ENCODE assay signal across 9 cellular contexts in the genomic region with DNA sequence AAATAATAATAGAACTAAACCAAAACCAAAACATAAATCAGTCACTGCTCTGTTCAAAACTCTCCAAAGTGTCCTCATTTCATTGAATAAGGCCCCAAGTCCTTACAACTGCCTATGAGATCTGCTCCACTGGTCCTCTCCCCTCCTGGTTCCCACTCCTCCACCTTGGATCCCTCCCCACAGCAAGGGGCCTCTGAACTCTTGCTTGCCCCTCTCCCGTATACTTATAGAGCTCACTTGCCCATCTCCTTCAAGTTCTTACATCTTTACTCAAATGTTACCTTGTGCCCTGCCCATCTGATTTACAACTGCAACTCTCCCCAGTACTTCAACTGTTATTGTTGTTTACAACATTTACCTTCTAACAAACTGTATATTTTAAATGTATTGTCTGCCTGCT. TPM values are rescaled to one million over a fixed set of nuclear protein-coding genes. Genes with fewer than 3 reads are reported as not detected.
DNase-seq lines count a peak whose midpoint lies in the region; ATAC-seq, FAIRE-seq and TF ChIP-seq lines count a peak whose summit lies in the region.
"Had no signal": no experiment of that assay in that cellular context is flagged by ENCODE, and none has a peak within 500 bp of the region (broad histone marks: within the 10 kb centered on the region; RNA-seq: fewer than 3 reads in every experiment).

No MANE protein-coding gene starts in this region.

- no peak overlapping the region for H4K8ac ChIP-seq in mesendoderm (ENCODE audit: low read depth, low read length)

- no peak overlapping the region for H3K4ac ChIP-seq in mesendoderm (ENCODE audit: low read depth, low read length)

- no peak overlapping the region for H3K18ac ChIP-seq in mesendoderm (ENCODE audit: low read length)

- peaks cover 8% of the 10 kb centered on the region for H3K36me3 ChIP-seq in right atrium auricular region
- H3K36me3 ChIP-seq in K562 (ENCODE audit: control insufficient read depth, insufficient read depth, low read length) = peaks cover 48% of the 10 kb centered on the region
- H3K36me3 ChIP-seq in mesendoderm (ENCODE audit: control insufficient read depth, insufficient read depth, low read length) = peaks cover 2% of the 10 kb centered on the region

- TF ChIP-seq CTCF in right atrium auricular region (IDR thresholded peaks at IDR 0.05) (no peak), K562 (IDR thresholded peaks at IDR 0.05 in 2 of 3, conservative IDR thresholded peaks at IDR 0.05 in 1 of 3; ENCODE audit: insufficient read depth in 2 of 3, low read depth in 1 of 3, low read length in 3 of 3) (no peak)

- no peak for TF ChIP-seq RAD21 in K562 (CRISPR knock-in tag; conservative IDR thresholded peaks at IDR 0.05 in 1 of 2, IDR thresholded peaks at IDR 0.05 in 1 of 2)

- H4K5ac ChIP-seq in mesendoderm (ENCODE audit: low read length) = no peak overlapping the region

- peak overlapping the region; percentile 90 to 94 for H3K27ac ChIP-seq in right atrium auricular region
- H3K27ac ChIP-seq in K562 (ENCODE audit: extremely low read depth, low read depth, low read length) = peak overlapping the region; percentile 88
- H3K27ac ChIP-seq in mesendoderm (ENCODE audit: low read depth, low read length) = no peak overlapping the region

- peaks cover 24% of the 10 kb centered on the region for H3K79me1 ChIP-seq in mesendoderm (ENCODE audit: low read length)

- intact Hi-C loops in left cardiac atrium (cut with DNase I) = loop anchor here (5.0 kb wide), 2 partner anchors 40 to 45 kb away; a partner anchor contains a TSS
- intact Hi-C loops in K562 (cut with micrococcal nuclease) = no loop called here

- H3K9me3 ChIP-seq in right atrium auricular region (peaks cover 0 to 8% of the 10 kb centered on the region in 2 donors), K562 (replicated peaks; ENCODE audit: control insufficient read depth, insufficient read depth, low read depth, low read length) (no peaks in the 10 kb centered on the region)

- peaks cover 4% of the 10 kb centered on the region for H3K9me1 ChIP-seq in K562 (ENCODE audit: control insufficient read depth, insufficient read depth, low read length)

- no TSS peak for BruUV-seq in K562 (replicated peaks; lab: Mats Ljungman, UMichigan)

- peak overlapping the region; percentile 64 to 73 for H3K4me3 ChIP-seq in right atrium auricular region
- peak overlapping the region; percentile 93 for H3K4me3 ChIP-seq in K562
- peak overlapping the region; percentile 84 for H3K4me3 ChIP-seq in mesendoderm (ENCODE audit: low read length)

- H4K20me1 ChIP-seq in K562 (replicated peaks; ENCODE audit: control insufficient read depth, insufficient read depth, low read length) = peaks cover under 1% of the 10 kb centered on the region; the same call in 1 of the 2 replicates

- no peak overlapping the region for H3K23ac ChIP-seq in mesendoderm (ENCODE audit: low read length)

- 0% methylated on average over 1 of the region's 1 CpG for WGBS in K562 (ENCODE audit: insufficient coverage, low coverage, missing lambda C conversion rate)
- WGBS in mesendoderm (ENCODE audit: extremely low coverage, insufficient coverage, low lambda C conversion rate) = no CpG with 5 or more reads among the region's 1 CpG

- 0 out of 2 replicates have a peak overlapping the region, but pooled peaks have one; percentile 82 for H2AFZ ChIP-seq in K562 (ENCODE audit: low read depth, low read length)

- H3K56ac ChIP-seq in mesendoderm (ENCODE audit: low read length) = peak overlapping the region; percentile 97

- ATAC-seq in left cardiac atrium = no peak
- no peak for ATAC-seq in K562
- ATAC-seq in HG02678 (IDR thresholded peaks at IDR 0.05; ENCODE audit: unreplicated experiment) = no peak
- no peak for ATAC-seq in HG03457 (IDR thresholded peaks at IDR 0.05; ENCODE audit: unreplicated experiment)

- H2BK5ac ChIP-seq in mesendoderm (ENCODE audit: low read length) = no peak overlapping the region

- H3K4me2 ChIP-seq in K562 (ENCODE audit: insufficient read depth, low read length) = peak overlapping the region; percentile 91
- peak overlapping the region; percentile 64 for H3K4me2 ChIP-seq in mesendoderm (ENCODE audit: low read length)

- no peak overlapping the region for H2BK15ac ChIP-seq in mesendoderm (replicated peaks; ENCODE audit: low read depth)

- H2BK120ac ChIP-seq in mesendoderm (ENCODE audit: low read depth, low read length) = no peak overlapping the region

- CTCF ChIA-PET in K562 (lab: Yijun Ruan, JAX; ENCODE audit: low intra/inter-chr PET ratio) = no interaction called here

- H3K27me3 ChIP-seq in right atrium auricular region (no peaks in the 10 kb centered on the region), K562 (ENCODE audit: control insufficient read depth in 2 of 2, insufficient read depth in 2 of 2, low read length in 2 of 2) (no peaks in the 10 kb centered on the region), mesendoderm (ENCODE audit: insufficient read depth, low read length, poor library complexity) (no peaks in the 10 kb centered on the region)

- no peak for FAIRE-seq in K562 (lab: Jason Lieb, UNC)

- TF ChIP-seq EP300 in K562 (IDR thresholded peaks at IDR 0.05; ENCODE audit: low read length) = no peak

- DNase-seq in right atrium auricular region (ENCODE audit: low spot score) (no peak), left cardiac atrium (no peak), K562 (ENCODE audit: extremely low read depth in 1 of 4, low spot score in 3 of 4) (no peak), mesendoderm (no peak), NCI-H1694 treated with DMSO at 0.1 percent for 48 hours (lab: John Stamatoyannopoulos, UW) (no peak), NCI-H2196 (lab: John Stamatoyannopoulos, UW; ENCODE audit: unreplicated experiment) (no peak)
- DNase-seq: RPMI8226 had no signal

- in situ Hi-C loops in K562 (cut with MboI) = no loop called here

- POLR2A ChIA-PET in K562 (lab: Yijun Ruan, JAX) = interaction anchor here (0.7 to 3.4 kb wide), 9 partner anchors 8 to 96 kb away, joined by 3 to 12 read pairs (median 5); no protein-coding TSS in a partner anchor

- no peak for TF ChIP-seq POLR2A in K562 (conservative IDR thresholded peaks at IDR 0.05)

- H3K4me1 ChIP-seq in right atrium auricular region = peaks cover 0 to 43% of the 10 kb centered on the region in 2 donors
- H3K4me1 ChIP-seq in K562 (replicated peaks in 1 of 2; ENCODE audit: control insufficient read depth in 2 of 2, insufficient read depth in 2 of 2, low read length in 2 of 2) = peaks cover 14 to 26% of the 10 kb centered on the region in 2 experiments; a peak in 4 of 5 replicates
- no peaks in the 10 kb centered on the region for H3K4me1 ChIP-seq in mesendoderm (ENCODE audit: control insufficient read depth, low read depth, low read length)

- H2AK5ac ChIP-seq in mesendoderm (ENCODE audit: low read length) = peak overlapping the region; percentile 6

- H3K79me2 ChIP-seq in K562 (ENCODE audit: control insufficient read depth, insufficient read depth, low read length) (peaks cover 48% of the 10 kb centered on the region), mesendoderm (ENCODE audit: control insufficient read depth, insufficient read depth, low read length) (peaks cover 20% of the 10 kb centered on the region)

- H3K9ac ChIP-seq in K562 (ENCODE audit: insufficient read depth in 1 of 2, low read depth in 2 of 2, low read length in 2 of 2) (peak overlapping the region; percentile 85 to 90), mesendoderm (ENCODE audit: low read length) (peak overlapping the region; percentile 77)

RNA-seq across cellular contexts. Expression of a gene that starts 0.8 kb away (rescaled TPM):
- total RNA-seq in right atrium auricular region (10 to 100 TPM; 71.4 to 76.5 TPM), left cardiac atrium (10 to 100 TPM; 95.8 to 98.9 TPM), K562 (2014; rRNA removed) (225 and 257 TPM in 2 replicates), K562 (2014; rRNA removed; fragmentation: Illumina TruSeq; extraction: Trizol) (84.6 and 112 TPM in 2 replicates), K562 (2015; rRNA removed; fragmentation: Illumina TruSeq; extraction: Trizol) (148 and 153 TPM in 2 replicates), K562 (2021) (259 and 267 TPM in 2 replicates)
- total RNA-seq in K562 (2011; cell fraction: chromatin; rRNA removed; ENCODE audit: low replicate concordance) = 221 and 485 TPM in 2 replicates
- total RNA-seq in K562 (2011; cell fraction: nucleolus; rRNA removed) = 288 and 305 TPM in 2 replicates
- total RNA-seq in K562 (2011; cell fraction: nucleoplasm; rRNA removed) = 283 and 288 TPM in 2 replicates
- polyA plus RNA-seq in K562 (2011; rRNA removed) (255 and 293 TPM in 2 replicates), K562 (2014; fragmentation: Illumina TruSeq; extraction: Trizol) (230 and 249 TPM in 2 replicates), K562 (2014; fragmentation: Nextera tagmentation; extraction: Ambion mirVana) (10 to 100 TPM; 29.7 to 82.9 TPM), K562 (2014; rRNA removed) (225 and 255 TPM in 2 replicates)
- polyA plus RNA-seq in K562 (2011; cell fraction: cytosol; rRNA removed) = 344 and 561 TPM in 2 replicates
- polyA plus RNA-seq in K562 (2011; cell fraction: nucleus; rRNA removed) = 643 and 644 TPM in 2 replicates
- 248 and 301 TPM in 2 replicates for polyA plus RNA-seq in K562 (2012)
- polyA minus RNA-seq in K562 (2011; rRNA and poly(A)+ RNA removed) = 64.0 and 99.2 TPM in 2 replicates
- 89.3 and 91.7 TPM in 2 replicates for polyA minus RNA-seq in K562 (2011; cell fraction: cytosol; rRNA and poly(A)+ RNA removed)
- polyA minus RNA-seq in K562 (2011; cell fraction: nucleus; rRNA and poly(A)+ RNA removed) = 95.6 and 131 TPM in 2 replicates
- polyA plus RNA-seq in mesendoderm (2013, experiment 1 of 2) = 123 TPM
- polyA plus RNA-seq in mesendoderm (2013, experiment 2 of 2) = 124 TPM

RNA-seq across cellular contexts. Expression of a gene that starts 18.4 kb away (rescaled TPM):
- total RNA-seq in right atrium auricular region (100 to 1,000 TPM in 1 of 2 donors, 10 to 100 TPM in 1; 84.4 to 193 TPM), left cardiac atrium (100 to 1,000 TPM in 1 of 2 donors, 10 to 100 TPM in 1; 65.0 to 117 TPM), K562 (2014; rRNA removed) (0.53 TPM in 1 of 2 replicates, not detected in the other), K562 (2014; rRNA removed; fragmentation: Illumina TruSeq; extraction: Trizol) (0.15 TPM in 1 of 2 replicates, not detected in the other), K562 (2015; rRNA removed; fragmentation: Illumina TruSeq; extraction: Trizol) (0.36 TPM in 1 of 2 replicates, not detected in the other), K562 (2021) (0.78 and 0.87 TPM in 2 replicates)
- total RNA-seq in K562 (2011; cell fraction: chromatin; rRNA removed; ENCODE audit: low replicate concordance) = 1.3 and 8.8 TPM in 2 replicates
- 4.2 and 6.2 TPM in 2 replicates for total RNA-seq in K562 (2011; cell fraction: nucleolus; rRNA removed)
- total RNA-seq in K562 (2011; cell fraction: nucleoplasm; rRNA removed) = 3.3 and 4.3 TPM in 2 replicates
- polyA plus RNA-seq in K562 (2011; rRNA removed) (0.43 and 1.1 TPM in 2 replicates), K562 (2014; fragmentation: Illumina TruSeq; extraction: Trizol) (0.30 and 0.69 TPM in 2 replicates), K562 (2014; fragmentation: Nextera tagmentation; extraction: Ambion mirVana) (under 1 TPM in 1 of 2 experiments, not detected in 1; 0.04 TPM), K562 (2014; rRNA removed) (0.03 TPM in 1 of 2 replicates, not detected in the other)
- polyA plus RNA-seq in K562 (2011; cell fraction: cytosol; rRNA removed) = 0.48 and 0.60 TPM in 2 replicates
- polyA plus RNA-seq in K562 (2011; cell fraction: nucleus; rRNA removed) = 5.3 and 8.2 TPM in 2 replicates
- polyA plus RNA-seq in K562 (2012) = 0.57 and 1.3 TPM in 2 replicates
- 0.39 and 0.46 TPM in 2 replicates for polyA minus RNA-seq in K562 (2011; rRNA and poly(A)+ RNA removed)
- polyA minus RNA-seq in K562 (2011; cell fraction: cytosol; rRNA and poly(A)+ RNA removed) = 1.0 and 1.8 TPM in 2 replicates
- 0.67 and 1.1 TPM in 2 replicates for polyA minus RNA-seq in K562 (2011; cell fraction: nucleus; rRNA and poly(A)+ RNA removed)
- 19.7 TPM for polyA plus RNA-seq in mesendoderm (2013, experiment 1 of 2)
- 20.4 TPM for polyA plus RNA-seq in mesendoderm (2013, experiment 2 of 2)

RNA-seq across cellular contexts. Expression of a gene that starts 18.6 kb away (rescaled TPM):
- total RNA-seq in right atrium auricular region (over 10,000 TPM; 17,339 to 49,235 TPM), left cardiac atrium (over 10,000 TPM; 20,486 to 20,690 TPM), K562 (2014; rRNA removed) (not detected in 2 replicates), K562 (2014; rRNA removed; fragmentation: Illumina TruSeq; extraction: Trizol) (not detected in 2 replicates), K562 (2015; rRNA removed; fragmentation: Illumina TruSeq; extraction: Trizol) (not detected in 2 replicates), K562 (2021) (not detected in 2 replicates)
- total RNA-seq in K562 (2011; cell fraction: chromatin; rRNA removed; ENCODE audit: low replicate concordance) = not detected in 2 replicates
- not detected in 2 replicates for total RNA-seq in K562 (2011; cell fraction: nucleolus; rRNA removed)
- not detected in 2 replicates for total RNA-seq in K562 (2011; cell fraction: nucleoplasm; rRNA removed)
- polyA plus RNA-seq in K562 (2011; rRNA removed) (not detected in 2 replicates), K562 (2014; fragmentation: Illumina TruSeq; extraction: Trizol) (not detected in 2 replicates), K562 (2014; fragmentation: Nextera tagmentation; extraction: Ambion mirVana) (not detected), K562 (2014; rRNA removed) (not detected in 2 replicates)
- 0.12 TPM in 1 of 2 replicates, not detected in the other for polyA plus RNA-seq in K562 (2011; cell fraction: cytosol; rRNA removed)
- polyA plus RNA-seq in K562 (2011; cell fraction: nucleus; rRNA removed) = 0.27 TPM in 1 of 2 replicates, not detected in the other
- polyA plus RNA-seq in K562 (2012) = not detected in 2 replicates
- polyA minus RNA-seq in K562 (2011; rRNA and poly(A)+ RNA removed) = not detected in 2 replicates
- polyA minus RNA-seq in K562 (2011; cell fraction: cytosol; rRNA and poly(A)+ RNA removed) = not detected in 2 replicates
- polyA minus RNA-seq in K562 (2011; cell fraction: nucleus; rRNA and poly(A)+ RNA removed) = not detected in 2 replicates
- 75.9 TPM for polyA plus RNA-seq in mesendoderm (2013, experiment 1 of 2)
- polyA plus RNA-seq in mesendoderm (2013, experiment 2 of 2) = 75.4 TPM

RNA-seq across cellular contexts. Expression of a gene that starts 40.2 kb away (rescaled TPM):
- total RNA-seq in right atrium auricular region = 10 to 100 TPM; 18.5 to 31.3 TPM
- total RNA-seq in left cardiac atrium = 10 to 100 TPM; 20.0 to 22.1 TPM
- total RNA-seq in K562 (2011; cell fraction: chromatin; rRNA removed; ENCODE audit: low replicate concordance) = 15.0 and 46.8 TPM in 2 replicates
- total RNA-seq in K562 (2011; cell fraction: nucleolus; rRNA removed) = 28.4 and 32.0 TPM in 2 replicates
- 22.1 and 23.5 TPM in 2 replicates for total RNA-seq in K562 (2011; cell fraction: nucleoplasm; rRNA removed)
- 4.1 and 6.5 TPM in 2 replicates for total RNA-seq in K562 (2014; rRNA removed)
- total RNA-seq in K562 (2014; rRNA removed; fragmentation: Illumina TruSeq; extraction: Trizol) = 1.3 and 1.9 TPM in 2 replicates
- 4.2 and 4.8 TPM in 2 replicates for total RNA-seq in K562 (2015; rRNA removed; fragmentation: Illumina TruSeq; extraction: Trizol)
- total RNA-seq in K562 (2021) = 8.6 and 9.9 TPM in 2 replicates
- polyA plus RNA-seq in K562 (2011; rRNA removed) = 4.1 and 5.7 TPM in 2 replicates
- polyA plus RNA-seq in K562 (2011; cell fraction: cytosol; rRNA removed) = 4.9 and 8.0 TPM in 2 replicates
- polyA plus RNA-seq in K562 (2011; cell fraction: nucleus; rRNA removed) = 22.0 and 33.1 TPM in 2 replicates
- polyA plus RNA-seq in K562 (2012) = 4.7 and 10.9 TPM in 2 replicates
- polyA plus RNA-seq in K562 (2014; fragmentation: Illumina TruSeq; extraction: Trizol) = 3.6 and 4.1 TPM in 2 replicates
- under 1 TPM; 0.51 to 0.70 TPM for polyA plus RNA-seq in K562 (2014; fragmentation: Nextera tagmentation; extraction: Ambion mirVana)
- 5.2 and 5.9 TPM in 2 replicates for polyA plus RNA-seq in K562 (2014; rRNA removed)
- 4.8 and 6.4 TPM in 2 replicates for polyA minus RNA-seq in K562 (2011; rRNA and poly(A)+ RNA removed)
- 5.9 and 23.5 TPM in 2 replicates for polyA minus RNA-seq in K562 (2011; cell fraction: cytosol; rRNA and poly(A)+ RNA removed)
- polyA minus RNA-seq in K562 (2011; cell fraction: nucleus; rRNA and poly(A)+ RNA removed) = 16.4 and 23.2 TPM in 2 replicates
- polyA plus RNA-seq in mesendoderm (2013, experiment 1 of 2) = 5.5 TPM
- 5.6 TPM for polyA plus RNA-seq in mesendoderm (2013, experiment 2 of 2)

RNA-seq across cellular contexts. Expression of a gene that starts 57.2 kb away (rescaled TPM):
- 1,000 to 10,000 TPM in 1 of 2 donors, 100 to 1,000 TPM in 1; 680 to 2,809 TPM for total RNA-seq in right atrium auricular region
- total RNA-seq in left cardiac atrium = 1,000 to 10,000 TPM in 1 of 2 donors, 100 to 1,000 TPM in 1; 799 to 1,159 TPM
- not detected in 2 replicates for total RNA-seq in K562 (2011; cell fraction: chromatin; rRNA removed; ENCODE audit: low replicate concordance)
- total RNA-seq in K562 (2011; cell fraction: nucleolus; rRNA removed) = 0.50 and 0.53 TPM in 2 replicates
- total RNA-seq in K562 (2011; cell fraction: nucleoplasm; rRNA removed) = not detected in 2 replicates
- not detected in 2 replicates for total RNA-seq in K562 (2014; rRNA removed)
- total RNA-seq in K562 (2014; rRNA removed; fragmentation: Illumina TruSeq; extraction: Trizol) = not detected in 2 replicates
- not detected in 2 replicates for total RNA-seq in K562 (2015; rRNA removed; fragmentation: Illumina TruSeq; extraction: Trizol)
- total RNA-seq in K562 (2021) = not detected in 2 replicates
- polyA plus RNA-seq in K562 (2011; rRNA removed) = not detected in 2 replicates
- 0.12 TPM in 1 of 2 replicates, not detected in the other for polyA plus RNA-seq in K562 (2011; cell fraction: cytosol; rRNA removed)
- polyA plus RNA-seq in K562 (2011; cell fraction: nucleus; rRNA removed) = 0.14 TPM in 1 of 2 replicates, not detected in the other
- polyA plus RNA-seq in K562 (2012) = not detected in 2 replicates
- polyA plus RNA-seq in K562 (2014; fragmentation: Illumina TruSeq; extraction: Trizol) = not detected in 2 replicates
- not detected for polyA plus RNA-seq in K562 (2014; fragmentation: Nextera tagmentation; extraction: Ambion mirVana)
- not detected in 2 replicates for polyA plus RNA-seq in K562 (2014; rRNA removed)
- not detected in 2 replicates for polyA minus RNA-seq in K562 (2011; rRNA and poly(A)+ RNA removed)
- not detected in 2 replicates for polyA minus RNA-seq in K562 (2011; cell fraction: cytosol; rRNA and poly(A)+ RNA removed)
- not detected in 2 replicates for polyA minus RNA-seq in K562 (2011; cell fraction: nucleus; rRNA and poly(A)+ RNA removed)
- 1.1 TPM for polyA plus RNA-seq in mesendoderm (2013, experiment 1 of 2)
- polyA plus RNA-seq in mesendoderm (2013, experiment 2 of 2) = 0.95 TPM

Comparison
In these comparisons a context has a peak if more than half of its experiments do, and no peak if none do; other contexts are left out.
1. RNA of a gene that starts 18.4 kb away (total RNA-seq): 84.4 to 193 TPM in right atrium auricular region and 65.0 to 117 TPM in left cardiac atrium; 0.15 to 8.8 TPM in K562; every median in the first group is over 4 times any median in the second.
2. RNA of a gene that starts 18.6 kb away (total RNA-seq): 17,339 to 49,235 TPM in right atrium auricular region and 20,486 to 20,690 TPM in left cardiac atrium; not detected in K562; every median in the first group is over 1,000 times any median in the second.
3. Peak in every context shown above with its lines, with median percentiles within 50 percentile points of each other: H3K4me3 ChIP-seq.